1 cellular context compared by ENCODE assay signal in genomic region chr20:63848003-63848911, GRCh38.
TF ChIP-seq lines count a peak whose summit lies in the region.

No MANE protein-coding gene starts in this region.

TF ChIP-seq in HepG2, 621 proteins besides CTCF, POLR2A, EP300 and RAD21 (continued from another document):
- TF ChIP-seq ZNF747 (CRISPR knock-in tag; IDR thresholded peaks at IDR 0.05; ENCODE audit: borderline replicate concordance) (0 out of 2 replicates have a peak, but pooled peaks have one; percentile 16), ZNF790 (CRISPR knock-in tag; IDR thresholded peaks at IDR 0.05; ENCODE audit: borderline replicate concordance) (no peak), ZNF883 (CRISPR knock-in tag; IDR thresholded peaks at IDR 0.05; ENCODE audit: not compliant biosample characterization) (peak; percentile 30), CCAR2 (optimal IDR thresholded peaks at IDR 0.05; ENCODE audit: low read depth, low read length) (no peak), HIVEP1 (CRISPR knock-in tag; IDR thresholded peaks at IDR 0.05) (peak; percentile 31), HOMEZ (CRISPR knock-in tag; IDR thresholded peaks at IDR 0.05; ENCODE audit: low read depth) (no peak), NAIF1 (CRISPR knock-in tag; IDR thresholded peaks at IDR 0.05; ENCODE audit: borderline replicate concordance) (no peak), ZNF605 (CRISPR knock-in tag; IDR thresholded peaks at IDR 0.05) (no peak), SYNCRIP (IDR thresholded peaks at IDR 0.05; ENCODE audit: insufficient read depth, low read depth, low read length) (no peak), GLMP (CRISPR knock-in tag; IDR thresholded peaks at IDR 0.05; ENCODE audit: borderline replicate concordance) (no peak), KAT2B (IDR thresholded peaks at IDR 0.05; ENCODE audit: borderline replicate concordance, low read depth, low read length) (no peak), XRCC5 (optimal IDR thresholded peaks at IDR 0.05; ENCODE audit: low read length) (no peak), ELF4 (CRISPR knock-in tag; IDR thresholded peaks at IDR 0.05; ENCODE audit: borderline replicate concordance) (no peak), ZNF33A (CRISPR knock-in tag; IDR thresholded peaks at IDR 0.05; ENCODE audit: borderline replicate concordance) (no peak), ZSCAN12 (CRISPR knock-in tag; IDR thresholded peaks at IDR 0.05) (no peak), CREM (IDR thresholded peaks at IDR 0.05) (no peak), CREM (CRISPR knock-in tag; IDR thresholded peaks at IDR 0.05) (no peak), SMAD1 (CRISPR knock-in tag; IDR thresholded peaks at IDR 0.05; ENCODE audit: borderline replicate concordance, low read depth) (no peak), ZC3H4 (CRISPR knock-in tag; IDR thresholded peaks at IDR 0.05; ENCODE audit: borderline replicate concordance) (0 out of 2 replicates have a peak, but pooled peaks have one; percentile 10), HMGXB4 (CRISPR knock-in tag; IDR thresholded peaks at IDR 0.05; ENCODE audit: borderline replicate concordance in 1 of 2, low read depth in 1 of 2) (no peak; a peak in 1 of 4 replicates), ZHX1 (CRISPR knock-in tag; IDR thresholded peaks at IDR 0.05; ENCODE audit: low read depth) (no peak), TRAFD1 (CRISPR knock-in tag; IDR thresholded peaks at IDR 0.05; ENCODE audit: borderline replicate concordance) (peak; percentile 60; the same call in 1 of the 2 replicates), KLF13 (CRISPR knock-in tag; IDR thresholded peaks at IDR 0.05) (no peak), MTA1 (CRISPR knock-in tag; IDR thresholded peaks at IDR 0.05; ENCODE audit: borderline replicate concordance) (0 out of 2 replicates have a peak, but pooled peaks have one; percentile 14), ZNF143 (CRISPR knock-in tag; IDR thresholded peaks at IDR 0.05) (no peak), TFDP1 (CRISPR knock-in tag; IDR thresholded peaks at IDR 0.05; ENCODE audit: borderline replicate concordance) (peak; percentile 9; the same call in 1 of the 2 replicates), EED (CRISPR knock-in tag; IDR thresholded peaks at IDR 0.05) (no peak), TFAP4 (IDR thresholded peaks at IDR 0.05; ENCODE audit: borderline replicate concordance, low read depth) (peak; percentile 90)
